ENCODE assay signal across 10 cellular contexts in genomic region chr10:50604823-50605222, GRCh38. TPM values are rescaled to one million over a fixed set of nuclear protein-coding genes. Genes with fewer than 3 reads are reported as not detected.
DNase-seq lines count a peak whose midpoint lies in the region; ATAC-seq, FAIRE-seq and TF ChIP-seq lines count a peak whose summit lies in the region.
"Had no signal": no experiment of that assay in that cellular context is flagged by ENCODE, and none has a peak within 500 bp of the region (broad histone marks: within the 10 kb centered on the region; RNA-seq: fewer than 3 reads in every experiment).

No MANE protein-coding gene starts in this region.

- no peaks in the 10 kb centered on the region for H3K27me3 Mint-ChIP-seq in natural killer cell (ENCODE audit: low read depth in 2 of 2)

- intact Hi-C loops in natural killer cell (cut with micrococcal nuclease) (no loop called here), left colon (cut with DNase I, micrococcal nuclease) (no loop called here)

- TF ChIP-seq CTCF in C4-2B (conservative IDR thresholded peaks at IDR 0.05) (no peak), choroid plexus epithelial cell (conservative IDR thresholded peaks at IDR 0.05; ENCODE audit: low read depth, low read length) (no peak), natural killer cell (IDR thresholded peaks at IDR 0.05) (no peak)

- no peak overlapping the region for H3K4me3 ChIP-seq in choroid plexus epithelial cell (ENCODE audit: low read depth, low read length)

- H3K36me3 Mint-ChIP-seq in natural killer cell: no peaks in the 10 kb centered on the region

- H3K4me3 Mint-ChIP-seq in natural killer cell: peak overlapping the region; percentile 71

- no peaks in the 10 kb centered on the region for H3K9me3 Mint-ChIP-seq in natural killer cell

- peak overlapping the region; percentile 77 to 78 for H3K27ac Mint-ChIP-seq in natural killer cell

- peak overlapping the region; percentile 70; the same call in 1 of the 2 replicates for H3K27ac ChIP-seq in C4-2B

- ATAC-seq in natural killer cell: peak in 2 of 3 donors; percentile 27 to 41
- ATAC-seq in left colon: no peak

- peaks cover 71 to 79% of the 10 kb centered on the region in 2 donors for H3K4me1 Mint-ChIP-seq in natural killer cell

- no peak for FAIRE-seq in GM19239 (lab: Jason Lieb, UNC)
- FAIRE-seq: H1 had no signal

- peak; percentile 83 for DNase-seq in M059J (ENCODE audit: low read depth)
- DNase-seq in choroid plexus epithelial cell (ENCODE audit: low read depth): peak; percentile 38
- DNase-seq in natural killer cell: no peak
- DNase-seq in GM19239 (ENCODE audit: insufficient read length, low spot score): no peak
- DNase-seq in left colon: no peak
- no peak for DNase-seq in NCI-H82 treated with DMSO at 0.1 percent for 48 hours (lab: John Stamatoyannopoulos, UW; ENCODE audit: unreplicated experiment)
- DNase-seq in NCI-H2196 treated with DMSO at 0.1 percent for 48 hours (lab: John Stamatoyannopoulos, UW; ENCODE audit: unreplicated experiment): no peak
- DNase-seq: activated naive CD4-positive, alpha-beta T cell had no signal

RNA-seq across cellular contexts. Expression of gene SGMS1, which starts 18.9 kb away (rescaled TPM):
- 21.0 and 23.1 TPM in 2 replicates for total RNA-seq in M059J (2014; rRNA removed; shearing (Covaris generic))
- total RNA-seq in natural killer cell (10 to 100 TPM; 24.5 to 32.7 (median 30.4) TPM), left colon (10 to 100 TPM; 17.8 to 20.8 TPM)

Comparison
In these comparisons a context has a peak if more than half of its experiments do, and no peak if none do; other contexts are left out.
1. DNase-seq: peak in M059J (single experiment) and choroid plexus epithelial cell (single experiment); none in natural killer cell (single experiment), GM19239 (single experiment), left colon (0 of 2), NCI-H82 treated with DMSO at 0.1 percent for 48 hours (single experiment) and NCI-H2196 treated with DMSO at 0.1 percent for 48 hours (single experiment).